Comparison of ENCODE assay signal across 9 cellular contexts in genomic region chr10:84076540-84077195, GRCh38.
A peak's percentile ranks its signal among the peaks of the same experiment; 100 is the strongest.
DNase-seq lines count a peak whose midpoint lies in the region; ATAC-seq, FAIRE-seq and TF ChIP-seq lines count a peak whose summit lies in the region.
"Had no signal": no experiment of that assay in that cellular context is flagged by ENCODE, and none has a peak within 500 bp of the region (broad histone marks: within the 10 kb centered on the region; RNA-seq: fewer than 3 reads in every experiment).

No MANE protein-coding gene starts in this region.

- DNase-seq in AG04449 (ENCODE audit: low read depth, low spot score) (no peak), heart left ventricle (no peak), mucosa of gallbladder (ENCODE audit: low spot score) (no peak), frontal cortex (ENCODE audit: low spot score in 2 of 2) (no peak)
- DNase-seq: pancreas had no signal

- H3K4me2 ChIP-seq in OCI-LY1 (ENCODE audit: low read length) = no peak overlapping the region

- CTCF ChIA-PET in AG04449 (lab: Yijun Ruan, JAX) = interaction anchor here (0.8 to 1.7 kb wide), 5 partner anchors 14 to 463 kb away, joined by 3 to 4 read pairs (median 4); no protein-coding TSS in a partner anchor

- 57 to 58% (median 57%) methylated on average over 4 of the region's 4 CpGs for WGBS in heart left ventricle, 4 donors

- no peaks in the 10 kb centered on the region for H3K9me2 ChIP-seq in OCI-LY1 (ENCODE audit: low read depth, low read length)

- H2AFZ ChIP-seq in OCI-LY1 (ENCODE audit: low read length) = no peak overlapping the region

- FAIRE-seq in frontal cortex (lab: Jason Lieb, UNC) = no peak
- FAIRE-seq: pancreas had no signal

- H3K4me1 ChIP-seq in OCI-LY1 (ENCODE audit: insufficient read depth, low read length, severe bottlenecking) = no peaks in the 10 kb centered on the region
- H3K4me1 ChIP-seq in heart left ventricle = no peaks in the 10 kb centered on the region
- H3K4me1 ChIP-seq: pancreas had no signal

- no peaks in the 10 kb centered on the region for H3K79me2 ChIP-seq in OCI-LY1 (ENCODE audit: insufficient read depth, low read length)

- no peak overlapping the region for H3K27ac ChIP-seq in OCI-LY1 (ENCODE audit: low read depth, low read length, poor library complexity, severe bottlenecking)
- H3K27ac ChIP-seq in heart left ventricle = peak overlapping the region in 11 of 12 donors; percentile 13 to 65 (median 47)
- H3K27ac ChIP-seq: pancreas had no signal

- H4K20me1 ChIP-seq in OCI-LY1 (ENCODE audit: insufficient read depth, low read length) = no peaks in the 10 kb centered on the region

- H3K36me3 ChIP-seq in OCI-LY1 (ENCODE audit: insufficient read depth, low read length) (no peaks in the 10 kb centered on the region), heart left ventricle (no peaks in the 10 kb centered on the region)
- H3K36me3 ChIP-seq: pancreas had no signal

- POLR2A ChIA-PET in AG04449 (lab: Yijun Ruan, JAX) = no interaction called here

- H3K27me3 ChIP-seq in OCI-LY1 (ENCODE audit: insufficient read depth, low read length) (no peaks in the 10 kb centered on the region), heart left ventricle (no peaks in the 10 kb centered on the region)
- H3K27me3 ChIP-seq: pancreas had no signal

- H3K4me3 ChIP-seq in AG04449 (ENCODE audit: low read depth, low read length) (no peak overlapping the region), OCI-LY1 (ENCODE audit: low read depth, low read length, poor library complexity, severe bottlenecking) (no peak overlapping the region), heart left ventricle (no peak overlapping the region)
- H3K4me3 ChIP-seq: pancreas had no signal

- TF ChIP-seq CTCF in AG04449 (IDR thresholded peaks at IDR 0.05; ENCODE audit: insufficient read depth, low read length, missing control alignments) (peak; percentile 8), OCI-LY1 (IDR thresholded peaks at IDR 0.05; ENCODE audit: low read length) (peak; percentile 57), heart left ventricle (IDR thresholded peaks at IDR 0.05) (peak in 3 of 12 donors; percentile 11 to 25 (median 18))

- TF ChIP-seq POLR2A in heart left ventricle (IDR thresholded peaks at IDR 0.05) = no peak

- H3F3A ChIP-seq in OCI-LY1 (ENCODE audit: insufficient read depth, low read length) = no peaks in the 10 kb centered on the region

- no peak overlapping the region for H3K9ac ChIP-seq in OCI-LY1 (ENCODE audit: low read length)

- intact Hi-C loops in heart left ventricle (cut with DNase I) = no loop called here

- H3K9me3 ChIP-seq in OCI-LY1 (ENCODE audit: low read length) (no peaks in the 10 kb centered on the region), heart left ventricle (no peaks in the 10 kb centered on the region)
- H3K9me3 ChIP-seq: pancreas had no signal

- ATAC-seq in GM19351 (IDR thresholded peaks at IDR 0.05; ENCODE audit: unreplicated experiment) (peak; percentile 89), heart left ventricle (peak in 1 of 4 donors; percentile 71), GM18873 (IDR thresholded peaks at IDR 0.05; ENCODE audit: low FRiP score, unreplicated experiment) (no peak), GM21786 (IDR thresholded peaks at IDR 0.05; ENCODE audit: unreplicated experiment) (no peak)
